Comparison of ENCODE assay signal across 2 cellular contexts in the genomic region with DNA sequence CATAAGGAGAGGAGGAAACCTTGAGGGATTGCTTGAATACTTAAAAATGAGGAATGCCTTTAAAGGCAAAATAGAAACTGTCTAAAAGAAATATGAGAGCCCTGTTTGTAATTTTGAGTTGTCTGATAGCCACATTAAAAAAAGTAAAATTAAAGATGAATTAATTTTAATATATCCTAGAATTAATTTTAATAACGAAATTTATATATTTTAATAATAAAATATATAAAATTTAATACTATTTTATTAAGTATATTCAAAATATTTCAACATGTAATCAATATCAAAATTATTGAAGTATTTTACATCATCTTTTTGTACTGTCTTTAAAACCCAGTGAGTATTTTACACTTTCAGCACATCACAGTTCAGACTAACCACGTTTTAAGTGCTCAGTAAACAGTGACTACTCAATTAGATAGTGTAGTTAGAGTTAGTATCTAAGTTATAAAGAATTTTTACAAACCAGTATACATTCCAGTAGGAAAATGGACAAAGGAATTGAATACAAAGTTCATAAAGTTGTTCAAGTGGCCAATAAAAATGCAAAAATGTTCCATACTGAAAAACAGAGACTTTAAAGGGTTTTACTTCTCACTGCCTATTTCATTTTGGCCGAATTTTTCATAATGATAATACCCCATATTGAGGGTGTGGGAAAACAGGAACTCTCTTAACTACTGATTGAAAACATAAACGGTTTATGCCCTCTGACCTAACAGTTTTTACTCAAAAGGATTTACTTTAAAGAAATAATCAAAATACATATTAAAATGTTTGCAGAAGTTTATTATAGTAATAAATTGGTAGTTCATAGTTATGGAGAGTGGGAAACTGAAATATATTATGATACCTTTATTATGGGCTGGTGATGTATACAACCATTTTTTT.
TF ChIP-seq lines count a peak whose summit lies in the region.

No MANE protein-coding gene starts in this region.

TF ChIP-seq in SK-N-SH, 30 proteins besides CTCF, POLR2A, EP300 and RAD21:
- no peak for TF ChIP-seq GABPA (IDR thresholded peaks at IDR 0.05; ENCODE audit: low read depth)
- no peak for TF ChIP-seq YY1 (IDR thresholded peaks at IDR 0.05; ENCODE audit: low read depth)
- no peak for TF ChIP-seq EZH2phosphoT487 (IDR thresholded peaks at IDR 0.05; ENCODE audit: borderline replicate concordance, low read depth)
- no peak for TF ChIP-seq SIN3A (IDR thresholded peaks at IDR 0.05; ENCODE audit: borderline replicate concordance, low read depth, low read length)
- TF ChIP-seq ELF1 (IDR thresholded peaks at IDR 0.05) = no peak
- no peak for TF ChIP-seq TAF1 (IDR thresholded peaks at IDR 0.05; ENCODE audit: borderline replicate concordance, low read depth, low read length)
- TF ChIP-seq TCF12 (IDR thresholded peaks at IDR 0.05) = no peak
- no peak for TF ChIP-seq JUND (IDR thresholded peaks at IDR 0.05)
- TF ChIP-seq MEF2A (IDR thresholded peaks at IDR 0.05; ENCODE audit: borderline replicate concordance, low read depth) = no peak
- TF ChIP-seq SMC3 (IDR thresholded peaks at IDR 0.05; ENCODE audit: low read depth, low read length) = no peak
- TF ChIP-seq, protein P1, sequence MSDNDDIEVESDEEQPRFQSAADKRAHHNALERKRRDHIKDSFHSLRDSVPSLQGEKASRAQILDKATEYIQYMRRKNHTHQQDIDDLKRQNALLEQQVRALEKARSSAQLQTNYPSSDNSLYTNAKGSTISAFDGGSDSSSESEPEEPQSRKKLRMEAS (IDR thresholded peaks at IDR 0.05; ENCODE audit: low read depth) = no peak
- TF ChIP-seq, protein P2, sequence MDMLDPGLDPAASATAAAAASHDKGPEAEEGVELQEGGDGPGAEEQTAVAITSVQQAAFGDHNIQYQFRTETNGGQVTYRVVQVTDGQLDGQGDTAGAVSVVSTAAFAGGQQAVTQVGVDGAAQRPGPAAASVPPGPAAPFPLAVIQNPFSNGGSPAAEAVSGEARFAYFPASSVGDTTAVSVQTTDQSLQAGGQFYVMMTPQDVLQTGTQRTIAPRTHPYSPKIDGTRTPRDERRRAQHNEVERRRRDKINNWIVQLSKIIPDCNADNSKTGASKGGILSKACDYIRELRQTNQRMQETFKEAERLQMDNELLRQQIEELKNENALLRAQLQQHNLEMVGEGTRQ (IDR thresholded peaks at IDR 0.05; ENCODE audit: borderline replicate concordance, low read depth, low read length) = no peak

TF ChIP-seq in SK-N-SH treated with all-trans-retinoic acid at 6 μM for 48 hours, 23 proteins besides CTCF, POLR2A, EP300 and RAD21:
- TF ChIP-seq ARNTL (CRISPR knock-in tag; IDR thresholded peaks at IDR 0.05; ENCODE audit: borderline replicate concordance, low read depth) = no peak
- TF ChIP-seq TOX (CRISPR knock-in tag; IDR thresholded peaks at IDR 0.05; ENCODE audit: borderline replicate concordance) = no peak
- TF ChIP-seq, protein P3, sequence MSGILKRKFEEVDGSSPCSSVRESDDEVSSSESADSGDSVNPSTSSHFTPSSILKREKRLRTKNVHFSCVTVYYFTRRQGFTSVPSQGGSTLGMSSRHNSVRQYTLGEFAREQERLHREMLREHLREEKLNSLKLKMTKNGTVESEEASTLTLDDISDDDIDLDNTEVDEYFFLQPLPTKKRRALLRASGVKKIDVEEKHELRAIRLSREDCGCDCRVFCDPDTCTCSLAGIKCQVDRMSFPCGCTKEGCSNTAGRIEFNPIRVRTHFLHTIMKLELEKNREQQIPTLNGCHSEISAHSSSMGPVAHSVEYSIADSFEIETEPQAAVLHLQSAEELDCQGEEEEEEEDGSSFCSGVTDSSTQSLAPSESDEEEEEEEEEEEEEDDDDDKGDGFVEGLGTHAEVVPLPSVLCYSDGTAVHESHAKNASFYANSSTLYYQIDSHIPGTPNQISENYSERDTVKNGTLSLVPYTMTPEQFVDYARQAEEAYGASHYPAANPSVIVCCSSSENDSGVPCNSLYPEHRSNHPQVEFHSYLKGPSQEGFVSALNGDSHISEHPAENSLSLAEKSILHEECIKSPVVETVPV (CRISPR knock-in tag; IDR thresholded peaks at IDR 0.05) = no peak
- no peak for TF ChIP-seq ZNF8 (CRISPR knock-in tag; IDR thresholded peaks at IDR 0.05)
- TF ChIP-seq BACH2 (CRISPR knock-in tag; IDR thresholded peaks at IDR 0.05; ENCODE audit: borderline replicate concordance) = no peak
- no peak for TF ChIP-seq ZC3H10 (CRISPR knock-in tag; IDR thresholded peaks at IDR 0.05)
- TF ChIP-seq ZFP3 (CRISPR knock-in tag; IDR thresholded peaks at IDR 0.05) = no peak
- TF ChIP-seq CSDC2 (CRISPR knock-in tag; IDR thresholded peaks at IDR 0.05) = no peak
- no peak for TF ChIP-seq SNAI2 (CRISPR knock-in tag; IDR thresholded peaks at IDR 0.05)
